11 cellular contexts compared by ENCODE assay signal in the genomic region with DNA sequence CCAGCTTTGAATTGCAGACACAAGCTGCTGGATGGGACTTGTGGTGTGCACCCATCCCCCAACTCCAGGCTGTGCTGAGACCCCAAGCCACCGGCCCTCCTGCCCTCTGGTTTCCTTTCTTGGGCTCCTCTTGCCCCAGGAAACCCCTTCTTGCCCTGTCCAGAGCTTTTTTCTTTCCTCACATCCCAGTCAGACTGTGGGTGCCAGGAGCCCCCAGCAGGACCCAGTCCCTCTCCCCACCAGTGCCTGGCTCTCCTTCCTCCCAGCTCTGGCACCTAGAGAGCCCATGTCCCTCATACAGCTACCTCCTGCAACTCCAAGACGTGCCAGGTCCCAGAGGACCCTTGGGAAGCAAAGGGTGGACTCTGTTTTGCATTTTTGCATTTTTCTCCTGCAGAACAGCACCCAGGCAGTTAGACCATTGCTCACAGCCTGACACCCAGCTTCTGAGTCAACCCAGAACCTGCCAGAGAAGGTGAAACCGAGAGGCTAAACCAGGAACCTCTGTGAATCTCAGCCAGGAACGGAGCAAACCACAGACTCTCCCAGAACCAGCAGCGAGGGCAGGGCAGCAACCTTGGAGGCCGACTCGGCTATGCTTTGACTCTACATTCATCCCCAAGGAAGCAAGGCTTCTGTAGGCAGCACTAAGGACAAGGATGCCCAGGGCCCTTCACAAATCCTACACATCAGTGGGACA.
DNase-seq lines count a peak whose midpoint lies in the region; ATAC-seq and TF ChIP-seq lines count a peak whose summit lies in the region.
"Had no signal": no experiment of that assay in that cellular context is flagged by ENCODE, and none has a peak within 500 bp of the region (broad histone marks: within the 10 kb centered on the region; RNA-seq: fewer than 3 reads in every experiment).

No MANE protein-coding gene starts in this region.

- DNase-seq in GM19240 (ENCODE audit: insufficient read length, low spot score) (peak; percentile 53), body of pancreas (no peak), HAP-1 (ENCODE audit: low spot score in 2 of 2) (no peak), NCI-H748 (lab: John Stamatoyannopoulos, UW; ENCODE audit: unreplicated experiment) (no peak)
- DNase-seq: DMS79, KG1, upper lobe of left lung had no signal

- no peaks in the 10 kb centered on the region for H3K36me3 Mint-ChIP-seq in dendritic cell treated with granulocyte-macrophage colony-stimulating factor and Interleukin-4, amounts not matched to agents 40 ng/mL and 50 ng/mL, for 4 days (ENCODE audit: low read depth)

- H3K36me3 ChIP-seq in ACC112 (ENCODE audit: insufficient read depth, low read length) (no peaks in the 10 kb centered on the region), body of pancreas (replicated peaks in 1 of 2; ENCODE audit: insufficient read depth in 1 of 2, low read depth in 2 of 2) (no peaks in the 10 kb centered on the region), HAP-1 (replicated peaks) (no peaks in the 10 kb centered on the region)
- H3K36me3 ChIP-seq: upper lobe of left lung had no signal

- peak overlapping the region; percentile 19 for H3K27ac ChIP-seq in ACC112 (ENCODE audit: low read depth, low read length)
- no peak overlapping the region for H3K27ac ChIP-seq in body of pancreas
- H3K27ac ChIP-seq: upper lobe of left lung had no signal

- ATAC-seq in HG03565 (IDR thresholded peaks at IDR 0.05; ENCODE audit: unreplicated experiment) (peak; percentile 76), HG02973 (IDR thresholded peaks at IDR 0.05; ENCODE audit: unreplicated experiment) (no peak), body of pancreas (no peak)

- H3K27ac Mint-ChIP-seq in dendritic cell treated with granulocyte-macrophage colony-stimulating factor and Interleukin-4, amounts not matched to agents 40 ng/mL and 50 ng/mL, for 4 days: peak overlapping the region; percentile 8

- no peak overlapping the region for H2AFZ ChIP-seq in ACC112 (ENCODE audit: low read length, unreplicated experiment)

- intact Hi-C loops in dendritic cell treated with granulocyte-macrophage colony-stimulating factor and Interleukin-4, amounts not matched to agents 40 ng/mL and 50 ng/mL, for 4 days (cut with micrococcal nuclease): no loop called here
- intact Hi-C loops in body of pancreas (cut with DNase I): no loop called here

- no peak for TF ChIP-seq POLR2A in body of pancreas (IDR thresholded peaks at IDR 0.05)

- H3K4me3 Mint-ChIP-seq in dendritic cell treated with granulocyte-macrophage colony-stimulating factor and Interleukin-4, amounts not matched to agents 40 ng/mL and 50 ng/mL, for 4 days: no peak overlapping the region

- in situ Hi-C loops in HAP-1 (cut with MboI; ENCODE audit: low sequenced_read_pairs): no loop called here

- no peak for TF ChIP-seq CTCF in body of pancreas (IDR thresholded peaks at IDR 0.05)

- peaks cover 1% of the 10 kb centered on the region for H3K27me3 Mint-ChIP-seq in dendritic cell treated with granulocyte-macrophage colony-stimulating factor and Interleukin-4, amounts not matched to agents 40 ng/mL and 50 ng/mL, for 4 days

- H3K9me3 Mint-ChIP-seq in dendritic cell treated with granulocyte-macrophage colony-stimulating factor and Interleukin-4, amounts not matched to agents 40 ng/mL and 50 ng/mL, for 4 days: no peaks in the 10 kb centered on the region

- H3K79me2 ChIP-seq in ACC112 (ENCODE audit: control insufficient read depth, insufficient read depth, low read length, unreplicated experiment): no peaks in the 10 kb centered on the region

- peaks cover 41% of the 10 kb centered on the region for H3K4me1 ChIP-seq in ACC112 (ENCODE audit: control insufficient read depth, insufficient read depth, low read length, unreplicated experiment)
- peaks cover 11% of the 10 kb centered on the region for H3K4me1 ChIP-seq in body of pancreas
- H3K4me1 ChIP-seq in HAP-1: no peaks in the 10 kb centered on the region

- H3K4me1 Mint-ChIP-seq in dendritic cell treated with granulocyte-macrophage colony-stimulating factor and Interleukin-4, amounts not matched to agents 40 ng/mL and 50 ng/mL, for 4 days (ENCODE audit: low read depth): peaks cover 52% of the 10 kb centered on the region

- H3K27me3 ChIP-seq in ACC112 (ENCODE audit: insufficient read depth, low read length): no peaks in the 10 kb centered on the region
- no peaks in the 10 kb centered on the region for H3K27me3 ChIP-seq in body of pancreas
- H3K27me3 ChIP-seq in HAP-1 (ENCODE audit: low read depth): no peaks in the 10 kb centered on the region
- H3K27me3 ChIP-seq: upper lobe of left lung had no signal

- 53 to 65% methylated on average over 6 to 7 of the region's 7 CpGs for WGBS in body of pancreas, 2 donors

- H3K4me3 ChIP-seq in ACC112 (ENCODE audit: low read depth, low read length) (no peak overlapping the region), body of pancreas (no peak overlapping the region), HAP-1 (no peak overlapping the region)
- H3K4me3 ChIP-seq: upper lobe of left lung had no signal

- H3K9me3 ChIP-seq in body of pancreas (no peaks in the 10 kb centered on the region), HAP-1 (no peaks in the 10 kb centered on the region)
- H3K9me3 ChIP-seq: upper lobe of left lung had no signal
